ENCODE assay signal across 22 cellular contexts in the genomic region with DNA sequence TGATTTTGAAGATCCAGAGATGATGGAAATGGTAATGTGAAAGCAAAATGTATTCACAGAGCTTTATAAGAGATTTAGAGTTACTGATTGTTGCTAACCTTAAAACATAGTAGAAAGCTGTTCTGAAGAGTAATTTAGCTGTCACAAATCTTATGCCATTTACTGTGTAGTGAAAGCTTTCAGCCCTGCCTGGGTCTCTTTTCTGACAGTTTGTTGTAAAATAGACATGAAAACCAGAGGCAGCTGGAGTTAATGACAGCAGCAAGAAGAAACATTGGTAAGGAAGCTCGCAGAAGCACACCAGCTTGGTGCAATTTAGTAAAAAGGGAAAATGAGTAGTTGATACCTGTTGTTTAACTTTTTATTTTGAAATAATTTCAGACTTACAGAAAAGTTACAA. TPM values are rescaled to one million over a fixed set of nuclear protein-coding genes. Genes with fewer than 3 reads are reported as not detected.
DNase-seq lines count a peak whose midpoint lies in the region; ATAC-seq, FAIRE-seq and TF ChIP-seq lines count a peak whose summit lies in the region.
"Had no signal": no experiment of that assay in that cellular context is flagged by ENCODE, and none has a peak within 500 bp of the region (broad histone marks: within the 10 kb centered on the region; RNA-seq: fewer than 3 reads in every experiment).

No MANE protein-coding gene starts in this region.

- TF ChIP-seq POLR2A in GM12878 (IDR thresholded peaks at IDR 0.05; ENCODE audit: low read depth, low read length) (no peak), stomach (IDR thresholded peaks at IDR 0.05) (no peak)

- no peaks in the 10 kb centered on the region for H3K9me2 ChIP-seq in OCI-LY7 (ENCODE audit: insufficient read depth, low read length)
- H3K9me2 ChIP-seq in neural cell (ENCODE audit: insufficient read depth, low read length): no peaks in the 10 kb centered on the region

- H3K79me2 ChIP-seq in OCI-LY7 (ENCODE audit: insufficient read depth, low read depth, low read length) (peaks cover 3% of the 10 kb centered on the region; the same call in 1 of the 2 replicates), GM12878 (ENCODE audit: control insufficient read depth, insufficient read depth, low read length) (no peaks in the 10 kb centered on the region), neural cell (replicated peaks; ENCODE audit: insufficient read depth, low read length) (no peaks in the 10 kb centered on the region)

- H3K27me3 ChIP-seq in GM12878 (replicated peaks in 1 of 2; ENCODE audit: control insufficient read depth in 2 of 2, insufficient read depth in 2 of 2, low read length in 1 of 2): no peaks in the 10 kb centered on the region
- H3K27me3 ChIP-seq in neural cell (ENCODE audit: insufficient read depth, low read depth, low read length): no peaks in the 10 kb centered on the region
- H3K27me3 ChIP-seq in brain microvascular endothelial cell (replicated peaks): no peaks in the 10 kb centered on the region
- no peaks in the 10 kb centered on the region for H3K27me3 ChIP-seq in stomach
- H3K27me3 ChIP-seq: BLaER1 treated with 17β-estradiol and CSF1 and Interleukin-3, amounts not matched to agents 10 nM and 100 nM had no signal

- TF ChIP-seq RAD21 in GM12878 (IDR thresholded peaks at IDR 0.05; ENCODE audit: insufficient read depth, low read depth, low read length) (no peak), neural cell (conservative IDR thresholded peaks at IDR 0.05) (no peak)

- H3K4me3 ChIP-seq in OCI-LY7 (ENCODE audit: low read depth, low read length, poor library complexity, severe bottlenecking) (no peak overlapping the region), GM12878 (no peak overlapping the region), neural cell (ENCODE audit: low read length) (no peak overlapping the region), brain microvascular endothelial cell (ENCODE audit: low read depth, low read length) (no peak overlapping the region), stomach (no peak overlapping the region)
- H3K4me3 ChIP-seq: A549; BLaER1 treated with 17β-estradiol and CSF1 and Interleukin-3, amounts not matched to agents 10 nM and 100 nM had no signal

- WGBS in GM12878 (ENCODE audit: insufficient coverage, insufficient replicate concordance, low lambda C conversion rate, missing lambda C conversion rate): 95% methylated on average over 1 of the region's 1 CpG
- WGBS in stomach, 5 donors: 96 to 100% (median 100%) methylated on average over 1 of the region's 1 CpG

- peaks cover 4% of the 10 kb centered on the region for H3F3A ChIP-seq in neural cell (ENCODE audit: insufficient read depth, low read length, poor library complexity, severe bottlenecking)

- H3K4me3 Mint-ChIP-seq in activated T-cell treated with anti-CD3 and anti-CD28 coated beads, Interleukin-2, amount 50 U/mL, for 72 hours: no peak overlapping the region
- H3K4me3 Mint-ChIP-seq in activated T-cell treated with anti-CD3 and anti-CD28 coated beads, Interleukin-2, amount 50 U/mL, for 4 hours: no peak overlapping the region
- H3K4me3 Mint-ChIP-seq: B cell; CD4-positive, alpha-beta T cell; CD8-positive, alpha-beta T cell had no signal

- in situ Hi-C loops in GM12878 (cut with MboI): no loop called here
- in situ Hi-C loops in brain microvascular endothelial cell (cut with HindIII; ENCODE audit: low pct_ligation_motif_present, low sequenced_read_pairs): no loop called here

- RAD21 ChIA-PET in GM12878 (lab: Charles Lee; ENCODE audit: unreplicated experiment): interaction anchor here (0.6 kb wide), 1 partner anchor 9 kb away, joined by 3 read pairs; no protein-coding TSS in a partner anchor

- no peak for FAIRE-seq in GM12878 (lab: Jason Lieb, UNC)
- FAIRE-seq: A549, D721Med, GM12891, GM19239 had no signal

- H3K4me1 Mint-ChIP-seq in activated T-cell treated with anti-CD3 and anti-CD28 coated beads, Interleukin-2, amount 50 U/mL, for 72 hours (ENCODE audit: low read depth): no peaks in the 10 kb centered on the region
- H3K4me1 Mint-ChIP-seq in activated T-cell treated with anti-CD3 and anti-CD28 coated beads, Interleukin-2, amount 50 U/mL, for 4 hours (ENCODE audit: low read depth): peaks cover 2% of the 10 kb centered on the region
- H3K4me1 Mint-ChIP-seq: B cell had no signal

- H3K4me2 ChIP-seq in OCI-LY7 (ENCODE audit: low read length) (no peak overlapping the region), GM12878 (ENCODE audit: control insufficient read depth, insufficient read depth) (no peak overlapping the region), neural cell (ENCODE audit: low read length) (peak overlapping the region; percentile 3)
- H3K4me2 ChIP-seq: A549; BLaER1 treated with 17β-estradiol and CSF1 and Interleukin-3, amounts not matched to agents 10 nM and 100 nM had no signal

- H3K9me3 Mint-ChIP-seq in activated T-cell treated with anti-CD3 and anti-CD28 coated beads, Interleukin-2, amount 50 U/mL, for 72 hours: no peaks in the 10 kb centered on the region
- no peaks in the 10 kb centered on the region for H3K9me3 Mint-ChIP-seq in activated T-cell treated with anti-CD3 and anti-CD28 coated beads, Interleukin-2, amount 50 U/mL, for 4 hours
- H3K9me3 Mint-ChIP-seq: CD4-positive, alpha-beta T cell; CD8-positive, alpha-beta T cell had no signal

- CTCF ChIA-PET in OCI-LY7 (lab: Charles Lee; ENCODE audit: unreplicated experiment) (no interaction called here), GM12878 (lab: Yijun Ruan, JAX) (no interaction called here)

- H2AFZ ChIP-seq in OCI-LY7 (ENCODE audit: low read length): no peak overlapping the region
- H2AFZ ChIP-seq in GM12878 (ENCODE audit: control insufficient read depth, low read depth, low read length): no peak overlapping the region
- H2AFZ ChIP-seq in neural cell (ENCODE audit: low read depth, low read length): no peak overlapping the region

- no peaks in the 10 kb centered on the region for H3K4me1 ChIP-seq in OCI-LY7 (ENCODE audit: insufficient read depth, low read length, poor library complexity, severe bottlenecking)
- no peaks in the 10 kb centered on the region for H3K4me1 ChIP-seq in GM12878 (ENCODE audit: control insufficient read depth, insufficient read depth, low read length)
- peaks cover 0 to 12% (median 6%) of the 10 kb centered on the region in 4 donors for H3K4me1 ChIP-seq in stomach
- H3K4me1 ChIP-seq: A549; BLaER1 treated with 17β-estradiol and CSF1 and Interleukin-3, amounts not matched to agents 10 nM and 100 nM; Caco-2 had no signal

- SMC1A ChIA-PET in GM12878 (lab: Charles Lee; ENCODE audit: uncharacterized antibody, unreplicated experiment): interaction anchor here (0.6 kb wide), 1 partner anchor 20 kb away, joined by 3 read pairs; no protein-coding TSS in a partner anchor

- H4K20me1 ChIP-seq in OCI-LY7 (ENCODE audit: insufficient read depth, low read length) (0 out of 2 replicates have a peak, but pooled peaks cover 7% of the 10 kb centered on the region), GM12878 (ENCODE audit: control insufficient read depth, insufficient read depth) (no peaks in the 10 kb centered on the region), neural cell (ENCODE audit: insufficient read depth) (no peaks in the 10 kb centered on the region)

- BruUV-seq in OCI-LY7 (replicated peaks; lab: Mats Ljungman, UMichigan) (TSS peak; percentile 11), GM12878 (replicated peaks; lab: Mats Ljungman, UMichigan) (TSS peak; percentile 27)

- peak overlapping the region; percentile 24 for H3K27ac Mint-ChIP-seq in activated T-cell treated with anti-CD3 and anti-CD28 coated beads, Interleukin-2, amount 50 U/mL, for 72 hours
- H3K27ac Mint-ChIP-seq: B cell; CD4-positive, alpha-beta T cell; CD8-positive, alpha-beta T cell had no signal

- intact Hi-C loops in OCI-LY7 (cut with micrococcal nuclease; ENCODE audit: unreplicated experiment) (no loop called here), GM12878 (cut with micrococcal nuclease; ENCODE audit: unreplicated experiment) (no loop called here), stomach (cut with DNase I; ENCODE audit: low total_unique reads) (no loop called here)

- TF ChIP-seq CTCF in OCI-LY7 (conservative IDR thresholded peaks at IDR 0.05; ENCODE audit: low read length): no peak
- TF ChIP-seq CTCF in GM12878 (IDR thresholded peaks at IDR 0.05 in 2 of 3, conservative IDR thresholded peaks at IDR 0.05 in 1 of 3; ENCODE audit: control insufficient read depth in 2 of 3, extremely low read depth in 1 of 3, insufficient read depth in 1 of 3, low read depth in 3 of 3, low read length in 3 of 3): no peak
- TF ChIP-seq CTCF in neural cell (IDR thresholded peaks at IDR 0.05; ENCODE audit: poor library complexity, severe bottlenecking): no peak
- TF ChIP-seq CTCF in brain microvascular endothelial cell (IDR thresholded peaks at IDR 0.05; ENCODE audit: low read depth, low read length, missing control alignments): no peak
- TF ChIP-seq CTCF in stomach (IDR thresholded peaks at IDR 0.05): no peak

- no peaks in the 10 kb centered on the region for H3K27me3 Mint-ChIP-seq in activated T-cell treated with anti-CD3 and anti-CD28 coated beads, Interleukin-2, amount 50 U/mL, for 72 hours (ENCODE audit: low read depth)
- no peaks in the 10 kb centered on the region for H3K27me3 Mint-ChIP-seq in activated T-cell treated with anti-CD3 and anti-CD28 coated beads, Interleukin-2, amount 50 U/mL, for 4 hours (ENCODE audit: low read depth)
- H3K27me3 Mint-ChIP-seq: B cell; CD4-positive, alpha-beta T cell had no signal

- no peak overlapping the region for H3K9ac ChIP-seq in GM12878 (ENCODE audit: control insufficient read depth, insufficient read depth, low read length)
- H3K9ac ChIP-seq in neural cell (ENCODE audit: low read length): no peak overlapping the region
- H3K9ac ChIP-seq: BLaER1 treated with 17β-estradiol and CSF1 and Interleukin-3, amounts not matched to agents 10 nM and 100 nM had no signal

- H3K27ac ChIP-seq in OCI-LY7 (ENCODE audit: low read depth, low read length, poor library complexity, severe bottlenecking) (no peak overlapping the region), GM12878 (ENCODE audit: control insufficient read depth, insufficient read depth) (no peak overlapping the region), neural cell (ENCODE audit: low read length) (peak overlapping the region; percentile 62), brain microvascular endothelial cell (no peak overlapping the region), stomach (no peak overlapping the region)
- H3K27ac ChIP-seq: 22Rv1; A549; BLaER1 treated with 17β-estradiol and CSF1 and Interleukin-3, amounts not matched to agents 10 nM and 100 nM; C4-2B had no signal

- POLR2A ChIA-PET in OCI-LY7 (lab: Charles Lee): interaction anchor here (0.8 kb wide), 1 partner anchor 22 kb away, joined by 4 read pairs; the partner anchor contains the start of gene NOA1
- POLR2A ChIA-PET in GM12878 (lab: Charles Lee): interaction anchor here (1.0 to 1.1 kb wide), 2 partner anchors 8 to 12 kb away, joined by 3 to 7 read pairs; no protein-coding TSS in a partner anchor

- DNase-seq in activated T-cell treated with anti-CD3 and anti-CD28 coated beads, Interleukin-2, amount 50 U/mL, for 72 hours: no peak
- DNase-seq in activated T-cell treated with anti-CD3 and anti-CD28 coated beads, Interleukin-2, amount 50 U/mL, for 4 hours: no peak
- DNase-seq in OCI-LY7 (ENCODE audit: low spot score): no peak
- no peak for DNase-seq in GM12878 (ENCODE audit: low read depth, low spot score)
- DNase-seq in brain microvascular endothelial cell: no peak
- DNase-seq in stomach: no peak
- DNase-seq: AML-193; Caco-2; Calu3; CD4-positive, alpha-beta T cell; CD8-positive, alpha-beta T cell; DMS79 treated with DMSO at 0.1 percent for 48 hours; GDM1 had no signal

- ATAC-seq in activated T-cell treated with anti-CD3 and anti-CD28 coated beads, Interleukin-2, amount 50 U/mL, for 72 hours (replicated peaks in 1 of 2): no peak
- no peak for ATAC-seq in activated T-cell treated with anti-CD3 and anti-CD28 coated beads, Interleukin-2, amount 50 U/mL, for 4 hours
- ATAC-seq in GM12878: no peak
- ATAC-seq: A549; CD8-positive, alpha-beta T cell had no signal

- H3K36me3 Mint-ChIP-seq in activated T-cell treated with anti-CD3 and anti-CD28 coated beads, Interleukin-2, amount 50 U/mL, for 72 hours (ENCODE audit: insufficient read depth in 2 of 2): peaks cover 11 to 48% of the 10 kb centered on the region in 2 donors
- peaks cover 42% of the 10 kb centered on the region for H3K36me3 Mint-ChIP-seq in activated T-cell treated with anti-CD3 and anti-CD28 coated beads, Interleukin-2, amount 50 U/mL, for 4 hours (ENCODE audit: insufficient read depth)

- TF ChIP-seq EP300 in GM12878 (IDR thresholded peaks at IDR 0.05; ENCODE audit: borderline replicate concordance in 1 of 2, control insufficient read depth in 1 of 2, low read depth in 2 of 2, low read length in 2 of 2) (no peak), neural cell (conservative IDR thresholded peaks at IDR 0.05; ENCODE audit: poor library complexity, severe bottlenecking) (peak; percentile 99), stomach (IDR thresholded peaks at IDR 0.05) (no peak)

- peaks cover 95% of the 10 kb centered on the region for H3K36me3 ChIP-seq in OCI-LY7 (ENCODE audit: insufficient read depth, low read length)
- H3K36me3 ChIP-seq in GM12878 (ENCODE audit: control insufficient read depth in 2 of 2, insufficient read depth in 2 of 2, low read length in 1 of 2): peaks cover 12 to 18% of the 10 kb centered on the region in 2 experiments
- no peaks in the 10 kb centered on the region for H3K36me3 ChIP-seq in neural cell (ENCODE audit: insufficient read depth, low read length)
- H3K36me3 ChIP-seq in brain microvascular endothelial cell (replicated peaks): peaks cover 65% of the 10 kb centered on the region
- peaks cover 45 to 97% (median 86%) of the 10 kb centered on the region in 4 donors for H3K36me3 ChIP-seq in stomach

- H3K9me3 ChIP-seq in OCI-LY7 (ENCODE audit: low read length): no peaks in the 10 kb centered on the region
- no peaks in the 10 kb centered on the region for H3K9me3 ChIP-seq in GM12878 (replicated peaks; ENCODE audit: control insufficient read depth, insufficient read depth, low read length)
- H3K9me3 ChIP-seq in neural cell (ENCODE audit: low read length): no peaks in the 10 kb centered on the region
- H3K9me3 ChIP-seq in stomach: no peaks in the 10 kb centered on the region
- H3K9me3 ChIP-seq: A549; BLaER1 treated with 17β-estradiol and CSF1 and Interleukin-3, amounts not matched to agents 10 nM and 100 nM; Caco-2 had no signal

RNA-seq across cellular contexts. Expression of gene POLR2B, which starts 21.1 kb away (rescaled TPM):
- 100 to 1,000 TPM; 115 to 135 TPM for total RNA-seq in activated T-cell treated with anti-CD3 and anti-CD28 coated beads, Interleukin-2, amount 50 U/mL, for 72 hours
- 100 to 1,000 TPM; 129 to 136 (median 130) TPM for total RNA-seq in activated T-cell treated with anti-CD3 and anti-CD28 coated beads, Interleukin-2, amount 50 U/mL, for 4 hours
- total RNA-seq in OCI-LY7 (2014; rRNA removed; shearing (Covaris generic)): 106 and 164 TPM in 2 replicates
- total RNA-seq in OCI-LY7 (2022) (144 and 148 TPM in 2 replicates), GM12878 (2014; rRNA removed) (85.9 and 109 TPM in 2 replicates), GM12878 (2014; rRNA removed; fragmentation: Illumina TruSeq; extraction: Trizol) (117 and 120 TPM in 2 replicates), GM12878 (2021) (101 and 103 TPM in 2 replicates), stomach (100 to 1,000 TPM in 3 of 5 donors, 10 to 100 TPM in 2; 18.5 to 446 (median 127) TPM)
- total RNA-seq in GM12878 (2013; cell fraction: nucleolus; rRNA removed): 155 and 180 TPM in 2 replicates
- polyA plus RNA-seq in GM12878 (2011; ENCODE audit: low read depth): 45.0 TPM
- polyA plus RNA-seq in GM12878 (2011; rRNA removed) (183 and 225 TPM in 2 replicates), GM12878 (2014; fragmentation: Illumina TruSeq; extraction: Trizol) (113 and 144 TPM in 2 replicates), GM12878 (2014; fragmentation: Nextera tagmentation; extraction: Ambion mirVana) (10 to 100 TPM; 46.0 to 60.9 TPM), GM12878 (2014; rRNA removed) (85.2 and 110 TPM in 2 replicates), GM12878 (2016; fragmentation: Nextera tagmentation; extraction: Ambion mirVana) (10 to 100 TPM; 89.3 to 95.2 TPM), neural cell (242 and 300 TPM in 2 replicates), stomach (10 to 100 TPM; 20.5 to 26.2 (median 24.8) TPM)
- 63.6 and 63.9 TPM in 2 replicates for polyA plus RNA-seq in GM12878 (2011; cell fraction: cytosol; rRNA removed)
- polyA plus RNA-seq in GM12878 (2011; cell fraction: nucleus; rRNA removed): 223 and 246 TPM in 2 replicates
- 68.0 and 75.6 TPM in 2 replicates for polyA plus RNA-seq in GM12878 (2012)
- polyA minus RNA-seq in GM12878 (2011; rRNA and poly(A)+ RNA removed): 68.0 and 153 TPM in 2 replicates
- polyA minus RNA-seq in GM12878 (2011; cell fraction: cytosol; rRNA and poly(A)+ RNA removed): 35.5 and 39.4 TPM in 2 replicates
- polyA minus RNA-seq in GM12878 (2011; cell fraction: nucleus; rRNA and poly(A)+ RNA removed): 39.7 and 72.2 TPM in 2 replicates
- 256 and 294 TPM in 2 replicates for polyA minus RNA-seq in neural cell

RNA-seq across cellular contexts. Expression of gene NOA1, which starts 22.3 kb away (rescaled TPM):
- total RNA-seq in activated T-cell treated with anti-CD3 and anti-CD28 coated beads, Interleukin-2, amount 50 U/mL, for 72 hours: 10 to 100 TPM; 32.1 to 34.1 TPM
- 10 to 100 TPM; 23.3 to 25.0 (median 24.3) TPM for total RNA-seq in activated T-cell treated with anti-CD3 and anti-CD28 coated beads, Interleukin-2, amount 50 U/mL, for 4 hours
- 20.2 TPM in 2 replicates for total RNA-seq in OCI-LY7 (2014; rRNA removed; shearing (Covaris generic))
- total RNA-seq in OCI-LY7 (2022) (28.1 and 28.7 TPM in 2 replicates), GM12878 (2014; rRNA removed) (29.0 and 31.9 TPM in 2 replicates), GM12878 (2014; rRNA removed; fragmentation: Illumina TruSeq; extraction: Trizol) (15.1 and 16.0 TPM in 2 replicates), GM12878 (2021) (31.6 and 34.0 TPM in 2 replicates), stomach (10 to 100 TPM in 4 of 5 donors, 1 to 10 TPM in 1; 1.2 to 81.7 (median 13.6) TPM)
- 17.2 and 20.0 TPM in 2 replicates for total RNA-seq in GM12878 (2013; cell fraction: nucleolus; rRNA removed)
- polyA plus RNA-seq in GM12878 (2011; ENCODE audit: low read depth): 12.4 TPM
- polyA plus RNA-seq in GM12878 (2011; rRNA removed) (26.8 and 29.6 TPM in 2 replicates), GM12878 (2014; fragmentation: Illumina TruSeq; extraction: Trizol) (18.6 and 20.0 TPM in 2 replicates), GM12878 (2014; fragmentation: Nextera tagmentation; extraction: Ambion mirVana) (1 to 10 TPM; 3.2 to 8.3 TPM), GM12878 (2014; rRNA removed) (28.5 and 31.5 TPM in 2 replicates), GM12878 (2016; fragmentation: Nextera tagmentation; extraction: Ambion mirVana) (10 to 100 TPM; 16.4 to 16.5 TPM), neural cell (17.1 and 23.9 TPM in 2 replicates), stomach (10 to 100 TPM; 10.1 to 20.0 (median 10.5) TPM)
- 25.5 and 32.6 TPM in 2 replicates for polyA plus RNA-seq in GM12878 (2011; cell fraction: cytosol; rRNA removed)
- 31.1 and 35.1 TPM in 2 replicates for polyA plus RNA-seq in GM12878 (2011; cell fraction: nucleus; rRNA removed)
- 20.8 and 27.2 TPM in 2 replicates for polyA plus RNA-seq in GM12878 (2012)
- polyA minus RNA-seq in GM12878 (2011; rRNA and poly(A)+ RNA removed): 19.0 and 22.2 TPM in 2 replicates
- polyA minus RNA-seq in GM12878 (2011; cell fraction: cytosol; rRNA and poly(A)+ RNA removed): 12.8 and 13.3 TPM in 2 replicates
- polyA minus RNA-seq in GM12878 (2011; cell fraction: nucleus; rRNA and poly(A)+ RNA removed): 12.7 and 19.3 TPM in 2 replicates
- polyA minus RNA-seq in neural cell: 21.6 and 22.4 TPM in 2 replicates
